Comparison of ENCODE assay signal across 7 cellular contexts in genomic region chr7:100705341-100705752, GRCh38. TPM values are rescaled to one million over a fixed set of nuclear protein-coding genes. Genes with fewer than 3 reads are reported as not detected.
DNase-seq lines count a peak whose midpoint lies in the region; ATAC-seq, FAIRE-seq and TF ChIP-seq lines count a peak whose summit lies in the region.

No MANE protein-coding gene starts in this region.

- SMC1A ChIA-PET in GM12878 (lab: Charles Lee; ENCODE audit: uncharacterized antibody, unreplicated experiment): interaction anchor here (0.8 to 3.1 kb wide), 11 partner anchors 9 to 185 kb away, joined by 3 to 44 read pairs (median 8); partner anchors contain the start of genes FBXO24, GIGYF1, LRCH4 and MOSPD3

- H3K9me3 ChIP-seq in GM12878 (replicated peaks; ENCODE audit: control insufficient read depth, insufficient read depth, low read length): no peaks in the 10 kb centered on the region

- H3K9ac ChIP-seq in GM12878 (ENCODE audit: control insufficient read depth, insufficient read depth, low read length): peak overlapping the region; percentile 94

- CTCF ChIA-PET in GM12878 (lab: Yijun Ruan, JAX): interaction anchor here (0.7 to 6.1 kb wide), 44 partner anchors 9 to 1028 kb away, joined by 3 to 134 read pairs (median 5); partner anchors contain the start of genes FBXO24, GIGYF1, GNB2 and LRCH4

- no peak for TF ChIP-seq EP300 in GM12878 (IDR thresholded peaks at IDR 0.05; ENCODE audit: borderline replicate concordance in 1 of 2, control insufficient read depth in 1 of 2, low read depth in 2 of 2, low read length in 2 of 2)

- no peaks in the 10 kb centered on the region for H4K20me1 ChIP-seq in GM12878 (ENCODE audit: control insufficient read depth, insufficient read depth)

- intact Hi-C loops in GM12878 (cut with micrococcal nuclease; ENCODE audit: unreplicated experiment): loop anchor here (1.0 to 5.0 kb wide), 2 partner anchors 73 to 147 kb away; partner anchors contain the start of gene SLC12A9

- TF ChIP-seq CTCF in GM12878 (IDR thresholded peaks at IDR 0.05 in 2 of 3, conservative IDR thresholded peaks at IDR 0.05 in 1 of 3; ENCODE audit: control insufficient read depth in 2 of 3, extremely low read depth in 1 of 3, insufficient read depth in 1 of 3, low read depth in 3 of 3, low read length in 3 of 3): peak; percentile 81 to 98 (median 94)

- peak; percentile 87 for DNase-seq in GM12891 (ENCODE audit: insufficient read length, low spot score)
- peak; percentile 42 for DNase-seq in NCI-H1048 (lab: John Stamatoyannopoulos, UW)
- DNase-seq in T-helper 9 cell: peak; percentile 75
- peak; percentile 36 for DNase-seq in GM12878 (ENCODE audit: low read depth, low spot score)
- DNase-seq in iPS DF 4.7 (ENCODE audit: extremely low read depth, low spot score): peak; percentile 56
- DNase-seq in skeletal muscle cell (ENCODE audit: low read depth): no peak

- in situ Hi-C loops in GM12878 (cut with MboI): loop anchor here (10.0 kb wide), 1 partner anchor 149 kb away; the partner anchor contains the start of gene SLC12A9

- H3K79me2 ChIP-seq in GM12878 (ENCODE audit: control insufficient read depth, insufficient read depth, low read length): peaks cover 18% of the 10 kb centered on the region

- H2AFZ ChIP-seq in GM12878 (ENCODE audit: control insufficient read depth, low read depth, low read length): peak overlapping the region; percentile 89

- H3K36me3 ChIP-seq in GM12878 (ENCODE audit: control insufficient read depth in 2 of 2, insufficient read depth in 2 of 2, low read length in 1 of 2): peaks cover 0 to 5% of the 10 kb centered on the region in 2 experiments; a peak in 2 of 4 replicates

- BruUV-seq in GM12878 (replicated peaks; lab: Mats Ljungman, UMichigan): TSS peak; percentile 99

- peaks cover 13% of the 10 kb centered on the region for H3K4me1 ChIP-seq in GM12878 (ENCODE audit: control insufficient read depth, insufficient read depth, low read length)

- RAD21 ChIA-PET in GM12878 (lab: Charles Lee; ENCODE audit: unreplicated experiment): interaction anchor here (0.6 to 2.8 kb wide), 19 partner anchors 11 to 270 kb away, joined by 3 to 56 read pairs (median 4); partner anchors contain the start of genes EPO, FBXO24, GIGYF1 and GNB2

- under 1% methylated on average over 21 of the region's 25 CpGs for WGBS in GM12878 (ENCODE audit: insufficient coverage, insufficient replicate concordance, low lambda C conversion rate, missing lambda C conversion rate)

- peak overlapping the region; percentile 85 for H3K4me2 ChIP-seq in GM12878 (ENCODE audit: control insufficient read depth, insufficient read depth)

- POLR2A ChIA-PET in GM12878 (lab: Charles Lee): interaction anchor here (0.6 to 2.3 kb wide), 14 partner anchors 8 to 437 kb away, joined by 3 to 29 read pairs (median 6); partner anchors contain the start of genes FBXO24, GIGYF1, LRCH4 and MOSPD3

- ATAC-seq in HG02588 (IDR thresholded peaks at IDR 0.05; ENCODE audit: unreplicated experiment) (peak; percentile 55), GM12878 (peak; percentile 87)

- no peaks in the 10 kb centered on the region for H3K27me3 ChIP-seq in GM12878 (replicated peaks in 1 of 2; ENCODE audit: control insufficient read depth in 2 of 2, insufficient read depth in 2 of 2, low read length in 1 of 2)

- TF ChIP-seq POLR2A in GM12891 (IDR thresholded peaks at IDR 0.05; ENCODE audit: low read depth, low read length): no peak; the same call in 1 of the 2 replicates
- no peak for TF ChIP-seq POLR2A in GM12878 (IDR thresholded peaks at IDR 0.05; ENCODE audit: low read depth, low read length)

- peak overlapping the region; percentile 93 for H3K27ac ChIP-seq in GM12878 (ENCODE audit: control insufficient read depth, insufficient read depth)

- TF ChIP-seq RAD21 in GM12878 (IDR thresholded peaks at IDR 0.05; ENCODE audit: insufficient read depth, low read depth, low read length): peak; percentile 71

- FAIRE-seq in GM12891 (lab: Jason Lieb, UNC) (peak; percentile 90), GM12878 (lab: Jason Lieb, UNC) (peak; percentile 31)

- H3K4me3 ChIP-seq in GM12878 (peak overlapping the region; percentile 80), skeletal muscle cell (ENCODE audit: low read depth, low read length) (peak overlapping the region; percentile 84)

RNA-seq across cellular contexts. Expression of gene POP7, which starts 0.6 kb away (rescaled TPM):
- 54.4 TPM for polyA plus RNA-seq in GM12891 (2012; ENCODE audit: low read depth, missing spikeins)
- 6.7 and 8.3 TPM in 2 replicates for total RNA-seq in GM12878 (2013; cell fraction: nucleolus; rRNA removed)
- 89.4 and 100 TPM in 2 replicates for total RNA-seq in GM12878 (2014; rRNA removed)
- total RNA-seq in GM12878 (2014; rRNA removed; fragmentation: Illumina TruSeq; extraction: Trizol): 42.8 and 44.7 TPM in 2 replicates
- 58.8 and 62.7 TPM in 2 replicates for total RNA-seq in GM12878 (2021)
- polyA plus RNA-seq in GM12878 (2011; ENCODE audit: low read depth): 16.9 TPM
- 24.5 and 36.0 TPM in 2 replicates for polyA plus RNA-seq in GM12878 (2011; rRNA removed)
- polyA plus RNA-seq in GM12878 (2011; cell fraction: cytosol; rRNA removed): 53.3 and 84.9 TPM in 2 replicates
- 27.4 and 33.9 TPM in 2 replicates for polyA plus RNA-seq in GM12878 (2011; cell fraction: nucleus; rRNA removed)
- polyA plus RNA-seq in GM12878 (2012): 37.1 and 42.7 TPM in 2 replicates
- polyA plus RNA-seq in GM12878 (2014; fragmentation: Illumina TruSeq; extraction: Trizol): 8.6 and 19.7 TPM in 2 replicates
- polyA plus RNA-seq in GM12878 (2014; fragmentation: Nextera tagmentation; extraction: Ambion mirVana): 10 to 100 TPM; 12.1 to 37.9 TPM
- 116 and 132 TPM in 2 replicates for polyA plus RNA-seq in GM12878 (2014; rRNA removed)
- 100 to 1,000 TPM; 143 to 148 TPM for polyA plus RNA-seq in GM12878 (2016; fragmentation: Nextera tagmentation; extraction: Ambion mirVana)
- 8.6 and 30.5 TPM in 2 replicates for polyA minus RNA-seq in GM12878 (2011; rRNA and poly(A)+ RNA removed)
- polyA minus RNA-seq in GM12878 (2011; cell fraction: cytosol; rRNA and poly(A)+ RNA removed): 16.2 and 17.9 TPM in 2 replicates
- polyA minus RNA-seq in GM12878 (2011; cell fraction: nucleus; rRNA and poly(A)+ RNA removed): 7.0 and 12.5 TPM in 2 replicates

RNA-seq across cellular contexts. Expression of gene GIGYF1, which starts 11.3 kb away (rescaled TPM):
- 19.0 TPM for polyA plus RNA-seq in GM12891 (2012; ENCODE audit: low read depth, missing spikeins)
- 42.9 and 43.0 TPM in 2 replicates for total RNA-seq in GM12878 (2013; cell fraction: nucleolus; rRNA removed)
- 15.9 and 17.2 TPM in 2 replicates for total RNA-seq in GM12878 (2014; rRNA removed)
- 8.6 and 9.3 TPM in 2 replicates for total RNA-seq in GM12878 (2014; rRNA removed; fragmentation: Illumina TruSeq; extraction: Trizol)
- total RNA-seq in GM12878 (2021): 44.2 and 47.2 TPM in 2 replicates
- polyA plus RNA-seq in GM12878 (2011; ENCODE audit: low read depth): 7.0 TPM
- polyA plus RNA-seq in GM12878 (2011; rRNA removed): 3.4 and 5.1 TPM in 2 replicates
- 5.5 and 8.6 TPM in 2 replicates for polyA plus RNA-seq in GM12878 (2011; cell fraction: cytosol; rRNA removed)
- polyA plus RNA-seq in GM12878 (2011; cell fraction: nucleus; rRNA removed): 69.0 and 95.9 TPM in 2 replicates
- polyA plus RNA-seq in GM12878 (2012): 22.9 and 30.1 TPM in 2 replicates
- polyA plus RNA-seq in GM12878 (2014; fragmentation: Illumina TruSeq; extraction: Trizol): 5.8 and 10.4 TPM in 2 replicates
- polyA plus RNA-seq in GM12878 (2014; fragmentation: Nextera tagmentation; extraction: Ambion mirVana): under 1 TPM; 0.31 to 0.79 TPM
- 27.7 and 36.7 TPM in 2 replicates for polyA plus RNA-seq in GM12878 (2014; rRNA removed)
- polyA plus RNA-seq in GM12878 (2016; fragmentation: Nextera tagmentation; extraction: Ambion mirVana): 10 to 100 TPM in 1 of 2 experiments, 1 to 10 TPM in 1; 9.7 to 10.1 TPM
- polyA minus RNA-seq in GM12878 (2011; rRNA and poly(A)+ RNA removed): 2.6 and 6.0 TPM in 2 replicates
- 3.6 and 4.2 TPM in 2 replicates for polyA minus RNA-seq in GM12878 (2011; cell fraction: cytosol; rRNA and poly(A)+ RNA removed)
- polyA minus RNA-seq in GM12878 (2011; cell fraction: nucleus; rRNA and poly(A)+ RNA removed): 16.0 and 32.5 TPM in 2 replicates

RNA-seq across cellular contexts. Expression of gene EPO, which starts 14.9 kb away (rescaled TPM):
- not detected for polyA plus RNA-seq in GM12891 (2012; ENCODE audit: low read depth, missing spikeins)
- total RNA-seq in GM12878 (2013; cell fraction: nucleolus; rRNA removed): not detected in 2 replicates
- total RNA-seq in GM12878 (2014; rRNA removed) (not detected in 2 replicates), GM12878 (2014; rRNA removed; fragmentation: Illumina TruSeq; extraction: Trizol) (not detected in 2 replicates), GM12878 (2021) (0.16 TPM in 1 of 2 replicates, not detected in the other)
- not detected for polyA plus RNA-seq in GM12878 (2011; ENCODE audit: low read depth)
- polyA plus RNA-seq in GM12878 (2011; rRNA removed) (not detected in 2 replicates), GM12878 (2014; fragmentation: Illumina TruSeq; extraction: Trizol) (0.06 TPM in 1 of 2 replicates, not detected in the other), GM12878 (2014; fragmentation: Nextera tagmentation; extraction: Ambion mirVana) (not detected), GM12878 (2014; rRNA removed) (0.19 and 0.22 TPM in 2 replicates), GM12878 (2016; fragmentation: Nextera tagmentation; extraction: Ambion mirVana) (not detected)
- 0.05 TPM in 1 of 2 replicates, not detected in the other for polyA plus RNA-seq in GM12878 (2011; cell fraction: cytosol; rRNA removed)
- 0.07 and 0.16 TPM in 2 replicates for polyA plus RNA-seq in GM12878 (2011; cell fraction: nucleus; rRNA removed)
- polyA plus RNA-seq in GM12878 (2012): 0.31 TPM in 1 of 2 replicates, not detected in the other
- not detected in 2 replicates for polyA minus RNA-seq in GM12878 (2011; rRNA and poly(A)+ RNA removed)
- polyA minus RNA-seq in GM12878 (2011; cell fraction: cytosol; rRNA and poly(A)+ RNA removed): not detected in 2 replicates
- polyA minus RNA-seq in GM12878 (2011; cell fraction: nucleus; rRNA and poly(A)+ RNA removed): not detected in 2 replicates

RNA-seq across cellular contexts. Expression of gene ZAN, which starts 28.0 kb away (rescaled TPM):
- not detected for polyA plus RNA-seq in GM12891 (2012; ENCODE audit: low read depth, missing spikeins)
- not detected in 2 replicates for total RNA-seq in GM12878 (2013; cell fraction: nucleolus; rRNA removed)
- not detected in 2 replicates for total RNA-seq in GM12878 (2014; rRNA removed)
- total RNA-seq in GM12878 (2014; rRNA removed; fragmentation: Illumina TruSeq; extraction: Trizol): not detected in 2 replicates
- total RNA-seq in GM12878 (2021): not detected in 2 replicates
- polyA plus RNA-seq in GM12878 (2011; ENCODE audit: low read depth): not detected
- not detected in 2 replicates for polyA plus RNA-seq in GM12878 (2011; rRNA removed)
- not detected in 2 replicates for polyA plus RNA-seq in GM12878 (2011; cell fraction: cytosol; rRNA removed)
- not detected in 2 replicates for polyA plus RNA-seq in GM12878 (2011; cell fraction: nucleus; rRNA removed)
- not detected in 2 replicates for polyA plus RNA-seq in GM12878 (2012)
- polyA plus RNA-seq in GM12878 (2014; fragmentation: Illumina TruSeq; extraction: Trizol): not detected in 2 replicates
- not detected for polyA plus RNA-seq in GM12878 (2014; fragmentation: Nextera tagmentation; extraction: Ambion mirVana)
- not detected in 2 replicates for polyA plus RNA-seq in GM12878 (2014; rRNA removed)
- not detected for polyA plus RNA-seq in GM12878 (2016; fragmentation: Nextera tagmentation; extraction: Ambion mirVana)
- not detected in 2 replicates for polyA minus RNA-seq in GM12878 (2011; rRNA and poly(A)+ RNA removed)
- polyA minus RNA-seq in GM12878 (2011; cell fraction: cytosol; rRNA and poly(A)+ RNA removed): not detected in 2 replicates
- polyA minus RNA-seq in GM12878 (2011; cell fraction: nucleus; rRNA and poly(A)+ RNA removed): not detected in 2 replicates

RNA-seq across cellular contexts. Expression of gene GNB2, which starts 31.8 kb away (rescaled TPM):
- 97.5 TPM for polyA plus RNA-seq in GM12891 (2012; ENCODE audit: low read depth, missing spikeins)
- 22.7 and 24.1 TPM in 2 replicates for total RNA-seq in GM12878 (2013; cell fraction: nucleolus; rRNA removed)
- total RNA-seq in GM12878 (2014; rRNA removed) (68.1 and 90.9 TPM in 2 replicates), GM12878 (2014; rRNA removed; fragmentation: Illumina TruSeq; extraction: Trizol) (29.5 and 32.6 TPM in 2 replicates), GM12878 (2021) (174 and 175 TPM in 2 replicates)
- 51.5 TPM for polyA plus RNA-seq in GM12878 (2011; ENCODE audit: low read depth)
- polyA plus RNA-seq in GM12878 (2011; rRNA removed) (28.9 and 54.4 TPM in 2 replicates), GM12878 (2014; fragmentation: Illumina TruSeq; extraction: Trizol) (16.3 and 84.6 TPM in 2 replicates), GM12878 (2014; fragmentation: Nextera tagmentation; extraction: Ambion mirVana) (1 to 10 TPM in 1 of 2 experiments, under 1 TPM in 1; 0.35 to 4.7 TPM), GM12878 (2014; rRNA removed) (121 and 145 TPM in 2 replicates), GM12878 (2016; fragmentation: Nextera tagmentation; extraction: Ambion mirVana) (10 to 100 TPM; 35.7 to 65.0 TPM)
- polyA plus RNA-seq in GM12878 (2011; cell fraction: cytosol; rRNA removed): 114 and 115 TPM in 2 replicates
- polyA plus RNA-seq in GM12878 (2011; cell fraction: nucleus; rRNA removed): 188 and 209 TPM in 2 replicates
- 131 and 134 TPM in 2 replicates for polyA plus RNA-seq in GM12878 (2012)
- 47.8 and 87.1 TPM in 2 replicates for polyA minus RNA-seq in GM12878 (2011; rRNA and poly(A)+ RNA removed)
- polyA minus RNA-seq in GM12878 (2011; cell fraction: cytosol; rRNA and poly(A)+ RNA removed): 46.9 and 47.2 TPM in 2 replicates
- polyA minus RNA-seq in GM12878 (2011; cell fraction: nucleus; rRNA and poly(A)+ RNA removed): 23.0 and 36.4 TPM in 2 replicates
